ENCODE assay signal across 8 cellular contexts in genomic region chr2:167331636-167332232, GRCh38. TPM values are rescaled to one million over a fixed set of nuclear protein-coding genes. Genes with fewer than 3 reads are reported as not detected.
DNase-seq lines count a peak whose midpoint lies in the region; ATAC-seq and TF ChIP-seq lines count a peak whose summit lies in the region.

No MANE protein-coding gene starts in this region.

- H3K4me2 ChIP-seq in HCT116 (ENCODE audit: low read length) (no peak overlapping the region), OCI-LY7 (ENCODE audit: low read length) (no peak overlapping the region)

- H3K4me3 ChIP-seq in HCT116 (replicated peaks in 1 of 2; ENCODE audit: low read depth in 1 of 2, low read length in 2 of 2) = no peak overlapping the region
- no peak overlapping the region for H3K4me3 ChIP-seq in OCI-LY7 (ENCODE audit: low read depth, low read length, poor library complexity, severe bottlenecking)

- no TSS peak for BruUV-seq in HCT116 (replicated peaks; lab: Mats Ljungman, UMichigan)
- BruUV-seq in OCI-LY7 (replicated peaks; lab: Mats Ljungman, UMichigan) = no TSS peak

- H4K20me1 ChIP-seq in HCT116 (ENCODE audit: insufficient read depth) = no peaks in the 10 kb centered on the region
- H4K20me1 ChIP-seq in OCI-LY7 (ENCODE audit: insufficient read depth, low read length) = no peaks in the 10 kb centered on the region

- POLR2A ChIA-PET in HCT116 (lab: Charles Lee) (no interaction called here), OCI-LY7 (lab: Charles Lee) (no interaction called here)

- DNase-seq in HCT116 (ENCODE audit: low read depth, low spot score) = no peak
- DNase-seq in OCI-LY7 (ENCODE audit: low spot score) = no peak
- peak; percentile 76 for DNase-seq in iPS-NIHi7 (ENCODE audit: extremely low spot score)
- DNase-seq in HUDEP-2 (lab: John Stamatoyannopoulos, UW; ENCODE audit: unreplicated experiment in 76 of 76) = no peak
- DNase-seq in mesenteric fat pad (ENCODE audit: low spot score) = no peak

- H3K27ac ChIP-seq in HCT116 (ENCODE audit: low read depth, low read length) (no peak overlapping the region), OCI-LY7 (ENCODE audit: low read depth, low read length, poor library complexity, severe bottlenecking) (no peak overlapping the region)

- CTCF ChIA-PET in HCT116 (lab: Charles Lee) = no interaction called here
- CTCF ChIA-PET in OCI-LY7 (lab: Charles Lee; ENCODE audit: unreplicated experiment) = no interaction called here

- ATAC-seq in HCT116 (peak; percentile 76), HG03571 (IDR thresholded peaks at IDR 0.05; ENCODE audit: unreplicated experiment) (no peak), HG03045 (IDR thresholded peaks at IDR 0.05; ENCODE audit: unreplicated experiment) (no peak)

- intact Hi-C loops in HCT116 (cut with micrococcal nuclease) = no loop called here
- intact Hi-C loops in OCI-LY7 (cut with micrococcal nuclease; ENCODE audit: unreplicated experiment) = no loop called here

- H3K9ac ChIP-seq in HCT116 (ENCODE audit: low read length) = no peak overlapping the region

- H3K36me3 ChIP-seq in HCT116 (ENCODE audit: control insufficient read depth in 1 of 2, insufficient read depth in 2 of 2, low read length in 2 of 2) = no peaks in the 10 kb centered on the region
- H3K36me3 ChIP-seq in OCI-LY7 (ENCODE audit: insufficient read depth, low read length) = no peaks in the 10 kb centered on the region

- H3K9me3 ChIP-seq in HCT116 (ENCODE audit: control insufficient read depth in 1 of 2, insufficient read depth in 1 of 2, low read depth in 1 of 2, low read length in 2 of 2) = no peaks in the 10 kb centered on the region
- no peaks in the 10 kb centered on the region for H3K9me3 ChIP-seq in OCI-LY7 (ENCODE audit: low read length)

- TF ChIP-seq CTCF in GM12873 (IDR thresholded peaks at IDR 0.05; ENCODE audit: insufficient read depth, low read depth, low read length, missing control alignments) (peak; percentile 47), HCT116 (IDR thresholded peaks at IDR 0.05 in 2 of 3, conservative IDR thresholded peaks at IDR 0.05 in 1 of 3; ENCODE audit: borderline replicate concordance in 1 of 3, insufficient read depth in 1 of 3, low read depth in 2 of 3, low read length in 2 of 3) (peak; percentile 10 to 43 (median 40); a peak in 3 of 6 replicates), OCI-LY7 (conservative IDR thresholded peaks at IDR 0.05; ENCODE audit: low read length) (peak; percentile 43)

- no peaks in the 10 kb centered on the region for H3K27me3 ChIP-seq in HCT116 (ENCODE audit: insufficient read depth, low read length)

- RAD21 ChIA-PET in HCT116 (lab: Charles Lee; ENCODE audit: low non-redundant PET in 1 of 2, low total read pairs in 2 of 2, uncharacterized antibody in 2 of 2, unreplicated experiment in 2 of 2) = no interaction called here

- H3K79me2 ChIP-seq in HCT116 (ENCODE audit: insufficient read depth, low read length) (no peaks in the 10 kb centered on the region), OCI-LY7 (ENCODE audit: insufficient read depth, low read depth, low read length) (no peaks in the 10 kb centered on the region)

- H3K4me1 ChIP-seq in HCT116 (ENCODE audit: control insufficient read depth in 1 of 2, insufficient read depth in 2 of 2, low read length in 2 of 2) (no peaks in the 10 kb centered on the region), OCI-LY7 (ENCODE audit: insufficient read depth, low read length, poor library complexity, severe bottlenecking) (no peaks in the 10 kb centered on the region)

- TF ChIP-seq RAD21 in HCT116 (IDR thresholded peaks at IDR 0.05; ENCODE audit: low read depth) = no peak

- no peak overlapping the region for H2AFZ ChIP-seq in HCT116 (ENCODE audit: low read depth, low read length, poor library complexity, severe bottlenecking)
- no peak overlapping the region for H2AFZ ChIP-seq in OCI-LY7 (ENCODE audit: low read length)

- H3K9me2 ChIP-seq in HCT116 (ENCODE audit: insufficient read depth) = no peaks in the 10 kb centered on the region
- H3K9me2 ChIP-seq in OCI-LY7 (ENCODE audit: insufficient read depth, low read length) = no peaks in the 10 kb centered on the region

- TF ChIP-seq POLR2A in HCT116 (IDR thresholded peaks at IDR 0.05; ENCODE audit: borderline replicate concordance, extremely low read depth, insufficient read depth, insufficient read length) = no peak

TF ChIP-seq in HCT116, 20 proteins besides CTCF, POLR2A, EP300 and RAD21:
- no peak for TF ChIP-seq TCF7L2 (IDR thresholded peaks at IDR 0.05; ENCODE audit: borderline replicate concordance, extremely low read depth, insufficient read depth, insufficient read length)
- TF ChIP-seq CBX3 (IDR thresholded peaks at IDR 0.05; ENCODE audit: low read depth) = no peak

RNA-seq across cellular contexts. Expression of gene B3GALT1, which starts 38.9 kb away (rescaled TPM):
- total RNA-seq in HCT116 (2021; ENCODE audit: unreplicated experiment) (0.30 TPM), OCI-LY7 (2022) (not detected in 2 replicates), mesenteric fat pad (0.22 TPM)
- 0.04 and 0.05 TPM in 2 replicates for polyA plus RNA-seq in HCT116 (2012)
- not detected in 2 replicates for total RNA-seq in OCI-LY7 (2014; rRNA removed; shearing (Covaris generic))
